In the genomic region with DNA sequence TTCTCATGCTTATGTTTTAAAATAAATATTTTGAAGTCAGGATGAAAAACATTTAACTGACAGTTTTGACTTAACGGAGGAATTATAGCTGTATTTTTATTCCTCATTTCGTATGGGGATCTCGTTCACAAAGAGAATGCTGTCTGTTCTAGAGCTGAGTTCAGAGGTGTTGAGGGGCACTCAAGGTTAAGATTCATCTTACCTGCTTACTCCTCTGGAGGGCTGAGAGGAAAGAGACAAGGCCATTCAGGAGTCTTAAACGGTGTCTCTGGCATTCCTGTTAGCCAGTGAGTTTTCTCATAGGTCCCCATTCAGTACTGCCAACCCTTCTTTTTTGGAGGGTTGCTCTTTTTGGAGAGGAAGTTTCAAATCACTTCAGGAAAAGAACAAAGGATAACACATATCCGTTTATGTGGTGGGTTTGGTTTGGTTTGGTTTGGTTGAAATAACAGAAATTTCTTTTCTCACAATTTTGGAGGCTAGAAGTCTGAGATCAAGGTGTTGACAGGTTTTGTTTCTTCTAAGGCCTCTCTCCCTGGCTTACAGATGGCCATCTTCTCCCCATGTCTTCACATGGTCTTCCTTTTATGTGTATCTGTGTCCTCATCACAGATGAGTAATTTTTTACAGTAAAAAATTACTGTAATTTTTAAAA, we compare ENCODE assay signal across 27 cellular contexts. TPM values are rescaled to one million over a fixed set of nuclear protein-coding genes. Genes with fewer than 3 reads are reported as not detected.
DNase-seq lines count a peak whose midpoint lies in the region; ATAC-seq and TF ChIP-seq lines count a peak whose summit lies in the region.
"Had no signal": no experiment of that assay in that cellular context is flagged by ENCODE, and none has a peak within 500 bp of the region (broad histone marks: within the 10 kb centered on the region; RNA-seq: fewer than 3 reads in every experiment).

No MANE protein-coding gene starts in this region.

- H3F3A ChIP-seq in neural progenitor cell (ENCODE audit: low read depth): no peaks in the 10 kb centered on the region

- POLR2A ChIA-PET in activated naive CD8-positive, alpha-beta T cell treated with anti-CD3 and anti-CD28 coated beads, Interleukin-2, amount 10 ng/mL, durations not matched to agents 7 days and 5 days (lab: Charles Lee): no interaction called here

- intact Hi-C loops in activated T-helper 1 cell treated with anti-CD3 and anti-CD28 coated beads, Interleukin-12 subunit alpha, Interleukin-12 subunit beta, Interleukin-2, Interleukin-4 antibody, amounts not matched to agents 30 ng/mL and 10 ng/mL and 1 ng/mL, durations not matched to agents 14 hours and 24 hours and 36 hours (cut with micrococcal nuclease): no loop called here

- H4K20me1 ChIP-seq in neural progenitor cell (ENCODE audit: low read depth): no peaks in the 10 kb centered on the region

- H3K27ac Mint-ChIP-seq in activated naive CD8-positive, alpha-beta T cell treated with anti-CD3 and anti-CD28 coated beads, Interleukin-2, amount 10 ng/mL, durations not matched to agents 7 days and 5 days: peak overlapping the region; percentile 89
- no peak overlapping the region for H3K27ac Mint-ChIP-seq in activated naive CD8-positive, alpha-beta T cell treated with anti-CD3 and anti-CD28 coated beads for 36 hours
- peak overlapping the region in 2 of 3 donors; percentile 33 to 56 for H3K27ac Mint-ChIP-seq in IgD-negative memory B cell
- peak overlapping the region; percentile 53 for H3K27ac Mint-ChIP-seq in activated T-helper 1 cell treated with anti-CD3 and anti-CD28 coated beads, Interleukin-12 subunit alpha, Interleukin-12 subunit beta, Interleukin-2, Interleukin-4 antibody, amounts not matched to agents 30 ng/mL and 10 ng/mL and 1 ng/mL, durations not matched to agents 14 hours and 24 hours and 36 hours
- H3K27ac Mint-ChIP-seq in neural progenitor cell: no peak overlapping the region
- H3K27ac Mint-ChIP-seq: stimulated activated naive CD8-positive, alpha-beta T cell treated with anti-CD3 and anti-CD28 coated beads, Interleukin-15, Interleukin-2, amounts not matched to agents 100 ng/mL and 50 ng/mL, for 24 hours had no signal

- no peak for DNase-seq in activated naive CD8-positive, alpha-beta T cell treated with anti-CD3 and anti-CD28 coated beads, Interleukin-2, amount 10 ng/mL, durations not matched to agents 7 days and 5 days
- DNase-seq in activated naive CD8-positive, alpha-beta T cell treated with anti-CD3 and anti-CD28 coated beads for 36 hours: no peak
- no peak for DNase-seq in activated T-helper 1 cell treated with anti-CD3 and anti-CD28 coated beads, Interleukin-12 subunit alpha, Interleukin-12 subunit beta, Interleukin-2, Interleukin-4 antibody, amounts not matched to agents 30 ng/mL and 10 ng/mL and 1 ng/mL, durations not matched to agents 14 hours and 24 hours and 36 hours (ENCODE audit: low spot score)
- DNase-seq in neural progenitor cell (ENCODE audit: low spot score) (no peak), cerebellar nuclear complex (lab: John Stamatoyannopoulos, UW) (no peak)
- DNase-seq: activated gamma-delta T cell; COR-L47; esophagus squamous epithelium; gastrocnemius medialis; KBM-7; lower lobe of right lung; MV-4-11; NCI-H1694 treated with DMSO at 0.1 percent for 48 hours; NCI-H748 treated with DMSO at 0.1 percent for 48 hours; RPMI8226; stimulated activated CD4-positive, alpha-beta T cell treated with anti-CD3 and anti-CD28 coated beads, Interleukin-2, amount 100 ng/mL, for 48 hours had no signal

- H3K79me2 ChIP-seq in neural progenitor cell (ENCODE audit: low read depth): no peaks in the 10 kb centered on the region

- no peaks in the 10 kb centered on the region for H3K9me3 ChIP-seq in neural progenitor cell (ENCODE audit: low read depth)
- H3K9me3 ChIP-seq: esophagus squamous epithelium, gastrocnemius medialis, lower lobe of right lung, tibial nerve had no signal

- peaks cover 62% of the 10 kb centered on the region for H3K36me3 Mint-ChIP-seq in activated naive CD8-positive, alpha-beta T cell treated with anti-CD3 and anti-CD28 coated beads, Interleukin-2, amount 10 ng/mL, durations not matched to agents 7 days and 5 days
- peaks cover 50% of the 10 kb centered on the region for H3K36me3 Mint-ChIP-seq in activated naive CD8-positive, alpha-beta T cell treated with anti-CD3 and anti-CD28 coated beads for 36 hours
- peaks cover 4% of the 10 kb centered on the region for H3K36me3 Mint-ChIP-seq in IgD-negative memory B cell
- peaks cover 64% of the 10 kb centered on the region for H3K36me3 Mint-ChIP-seq in activated T-helper 1 cell treated with anti-CD3 and anti-CD28 coated beads, Interleukin-12 subunit alpha, Interleukin-12 subunit beta, Interleukin-2, Interleukin-4 antibody, amounts not matched to agents 30 ng/mL and 10 ng/mL and 1 ng/mL, durations not matched to agents 14 hours and 24 hours and 36 hours (ENCODE audit: low read depth)
- peaks cover 34% of the 10 kb centered on the region for H3K36me3 Mint-ChIP-seq in neural progenitor cell

- H3K4me3 ChIP-seq in neural progenitor cell: no peak overlapping the region
- H3K4me3 ChIP-seq: esophagus squamous epithelium, gastrocnemius medialis, lower lobe of right lung, SK-N-MC, tibial nerve had no signal

- H3K27me3 ChIP-seq in neural progenitor cell: no peaks in the 10 kb centered on the region
- H3K27me3 ChIP-seq: esophagus squamous epithelium, gastrocnemius medialis, tibial nerve had no signal

- peak overlapping the region; percentile 27 for H3K9ac ChIP-seq in neural progenitor cell

- peak overlapping the region; percentile 46 for H3K4me3 Mint-ChIP-seq in activated naive CD8-positive, alpha-beta T cell treated with anti-CD3 and anti-CD28 coated beads, Interleukin-2, amount 10 ng/mL, durations not matched to agents 7 days and 5 days
- no peak overlapping the region for H3K4me3 Mint-ChIP-seq in activated naive CD8-positive, alpha-beta T cell treated with anti-CD3 and anti-CD28 coated beads for 36 hours
- H3K4me3 Mint-ChIP-seq in IgD-negative memory B cell (no peak overlapping the region), neural progenitor cell (no peak overlapping the region)
- H3K4me3 Mint-ChIP-seq in activated T-helper 1 cell treated with anti-CD3 and anti-CD28 coated beads, Interleukin-12 subunit alpha, Interleukin-12 subunit beta, Interleukin-2, Interleukin-4 antibody, amounts not matched to agents 30 ng/mL and 10 ng/mL and 1 ng/mL, durations not matched to agents 14 hours and 24 hours and 36 hours: no peak overlapping the region
- H3K4me3 Mint-ChIP-seq: stimulated activated naive CD8-positive, alpha-beta T cell treated with anti-CD3 and anti-CD28 coated beads, Interleukin-15, Interleukin-2, amounts not matched to agents 100 ng/mL and 50 ng/mL, for 24 hours had no signal

- H3K27me3 Mint-ChIP-seq in activated naive CD8-positive, alpha-beta T cell treated with anti-CD3 and anti-CD28 coated beads, Interleukin-2, amount 10 ng/mL, durations not matched to agents 7 days and 5 days: no peaks in the 10 kb centered on the region
- H3K27me3 Mint-ChIP-seq in activated naive CD8-positive, alpha-beta T cell treated with anti-CD3 and anti-CD28 coated beads for 36 hours: no peaks in the 10 kb centered on the region
- H3K27me3 Mint-ChIP-seq in IgD-negative memory B cell (no peaks in the 10 kb centered on the region), neural progenitor cell (ENCODE audit: insufficient read depth, low read depth) (peaks cover 2% of the 10 kb centered on the region)
- H3K27me3 Mint-ChIP-seq in activated T-helper 1 cell treated with anti-CD3 and anti-CD28 coated beads, Interleukin-12 subunit alpha, Interleukin-12 subunit beta, Interleukin-2, Interleukin-4 antibody, amounts not matched to agents 30 ng/mL and 10 ng/mL and 1 ng/mL, durations not matched to agents 14 hours and 24 hours and 36 hours (ENCODE audit: insufficient read depth): no peaks in the 10 kb centered on the region
- H3K27me3 Mint-ChIP-seq: stimulated activated naive CD8-positive, alpha-beta T cell treated with anti-CD3 and anti-CD28 coated beads, Interleukin-15, Interleukin-2, amounts not matched to agents 100 ng/mL and 50 ng/mL, for 24 hours had no signal

- H3K27ac ChIP-seq in neural progenitor cell: no peak overlapping the region
- H3K27ac ChIP-seq: esophagus squamous epithelium, lower lobe of right lung, SK-N-MC, tibial nerve had no signal

- H3K4me1 Mint-ChIP-seq in activated naive CD8-positive, alpha-beta T cell treated with anti-CD3 and anti-CD28 coated beads, Interleukin-2, amount 10 ng/mL, durations not matched to agents 7 days and 5 days: peaks cover 55% of the 10 kb centered on the region
- H3K4me1 Mint-ChIP-seq in activated naive CD8-positive, alpha-beta T cell treated with anti-CD3 and anti-CD28 coated beads for 36 hours: peaks cover 32% of the 10 kb centered on the region
- peaks cover 0 to 3% (median 0%) of the 10 kb centered on the region in 3 donors for H3K4me1 Mint-ChIP-seq in IgD-negative memory B cell
- H3K4me1 Mint-ChIP-seq in activated T-helper 1 cell treated with anti-CD3 and anti-CD28 coated beads, Interleukin-12 subunit alpha, Interleukin-12 subunit beta, Interleukin-2, Interleukin-4 antibody, amounts not matched to agents 30 ng/mL and 10 ng/mL and 1 ng/mL, durations not matched to agents 14 hours and 24 hours and 36 hours (ENCODE audit: low read depth): peaks cover 53% of the 10 kb centered on the region
- no peaks in the 10 kb centered on the region for H3K4me1 Mint-ChIP-seq in neural progenitor cell

- TF ChIP-seq CTCF in neural progenitor cell (IDR thresholded peaks at IDR 0.05): no peak

- H3K9me3 Mint-ChIP-seq in activated naive CD8-positive, alpha-beta T cell treated with anti-CD3 and anti-CD28 coated beads, Interleukin-2, amount 10 ng/mL, durations not matched to agents 7 days and 5 days: no peaks in the 10 kb centered on the region
- H3K9me3 Mint-ChIP-seq in activated naive CD8-positive, alpha-beta T cell treated with anti-CD3 and anti-CD28 coated beads for 36 hours: no peaks in the 10 kb centered on the region
- no peaks in the 10 kb centered on the region for H3K9me3 Mint-ChIP-seq in IgD-negative memory B cell
- no peaks in the 10 kb centered on the region for H3K9me3 Mint-ChIP-seq in activated T-helper 1 cell treated with anti-CD3 and anti-CD28 coated beads, Interleukin-12 subunit alpha, Interleukin-12 subunit beta, Interleukin-2, Interleukin-4 antibody, amounts not matched to agents 30 ng/mL and 10 ng/mL and 1 ng/mL, durations not matched to agents 14 hours and 24 hours and 36 hours
- no peaks in the 10 kb centered on the region for H3K9me3 Mint-ChIP-seq in neural progenitor cell
- H3K9me3 Mint-ChIP-seq: stimulated activated naive CD8-positive, alpha-beta T cell treated with anti-CD3 and anti-CD28 coated beads, Interleukin-15, Interleukin-2, amounts not matched to agents 100 ng/mL and 50 ng/mL, for 24 hours had no signal

- ATAC-seq in activated naive CD8-positive, alpha-beta T cell treated with anti-CD3 and anti-CD28 coated beads, Interleukin-2, amount 10 ng/mL, durations not matched to agents 7 days and 5 days (ENCODE audit: low read depth): peak; percentile 69
- ATAC-seq in GM21737 (IDR thresholded peaks at IDR 0.05; ENCODE audit: unreplicated experiment) (no peak), HG03439 (IDR thresholded peaks at IDR 0.05; ENCODE audit: unreplicated experiment) (no peak)
- ATAC-seq: gastrocnemius medialis, HCT116, lower lobe of right lung had no signal

- no peak overlapping the region for H3K4me2 ChIP-seq in neural progenitor cell

- peaks cover 17% of the 10 kb centered on the region for H3K36me3 ChIP-seq in neural progenitor cell

- H3K4me1 ChIP-seq in neural progenitor cell: no peaks in the 10 kb centered on the region
- H3K4me1 ChIP-seq: esophagus squamous epithelium had no signal

- H2AFZ ChIP-seq in neural progenitor cell (replicated peaks): no peak overlapping the region

RNA-seq across cellular contexts. Expression of gene CALHM2, which starts 23.1 kb away (rescaled TPM):
- 100 to 1,000 TPM; 117 to 124 TPM for total RNA-seq in activated naive CD8-positive, alpha-beta T cell treated with anti-CD3 and anti-CD28 coated beads, Interleukin-2, amount 10 ng/mL, durations not matched to agents 7 days and 5 days
- 1 to 10 TPM; 4.5 to 4.8 TPM for total RNA-seq in activated naive CD8-positive, alpha-beta T cell treated with anti-CD3 and anti-CD28 coated beads for 36 hours
- polyA plus RNA-seq in IgD-negative memory B cell: 35.0 TPM
- total RNA-seq in activated T-helper 1 cell treated with anti-CD3 and anti-CD28 coated beads, Interleukin-12 subunit alpha, Interleukin-12 subunit beta, Interleukin-2, Interleukin-4 antibody, amounts not matched to agents 30 ng/mL and 10 ng/mL and 1 ng/mL, durations not matched to agents 14 hours and 24 hours and 36 hours: 18.6 and 19.1 TPM in 2 replicates
- total RNA-seq in neural progenitor cell (ENCODE audit: low replicate concordance): 2.1 TPM in 1 of 2 replicates, not detected in the other

RNA-seq across cellular contexts. Expression of gene CALHM1, which starts 29.6 kb away (rescaled TPM):
- total RNA-seq in activated naive CD8-positive, alpha-beta T cell treated with anti-CD3 and anti-CD28 coated beads, Interleukin-2, amount 10 ng/mL, durations not matched to agents 7 days and 5 days: under 1 TPM; 0.74 to 0.94 TPM
- total RNA-seq in activated naive CD8-positive, alpha-beta T cell treated with anti-CD3 and anti-CD28 coated beads for 36 hours: not detected
- 1.4 TPM for polyA plus RNA-seq in IgD-negative memory B cell
- total RNA-seq in activated T-helper 1 cell treated with anti-CD3 and anti-CD28 coated beads, Interleukin-12 subunit alpha, Interleukin-12 subunit beta, Interleukin-2, Interleukin-4 antibody, amounts not matched to agents 30 ng/mL and 10 ng/mL and 1 ng/mL, durations not matched to agents 14 hours and 24 hours and 36 hours: not detected in 2 replicates
- 0.06 TPM in 1 of 2 replicates, not detected in the other for total RNA-seq in neural progenitor cell (ENCODE audit: low replicate concordance)
- total RNA-seq: astrocyte, esophagus squamous epithelium, gastrocnemius medialis, omental fat pad, renal cortical epithelial cell, tibial nerve had no signal
- polyA plus RNA-seq: keratinocyte had no signal

RNA-seq across cellular contexts. Expression of gene PDCD11, which starts 32.7 kb away (rescaled TPM):
- total RNA-seq in activated naive CD8-positive, alpha-beta T cell treated with anti-CD3 and anti-CD28 coated beads, Interleukin-2, amount 10 ng/mL, durations not matched to agents 7 days and 5 days: 10 to 100 TPM; 45.1 to 49.9 TPM
- total RNA-seq in activated naive CD8-positive, alpha-beta T cell treated with anti-CD3 and anti-CD28 coated beads for 36 hours: 10 to 100 TPM; 89.5 to 94.7 TPM
- polyA plus RNA-seq in IgD-negative memory B cell: 13.5 TPM
- 98.4 and 99.0 TPM in 2 replicates for total RNA-seq in activated T-helper 1 cell treated with anti-CD3 and anti-CD28 coated beads, Interleukin-12 subunit alpha, Interleukin-12 subunit beta, Interleukin-2, Interleukin-4 antibody, amounts not matched to agents 30 ng/mL and 10 ng/mL and 1 ng/mL, durations not matched to agents 14 hours and 24 hours and 36 hours
- total RNA-seq in neural progenitor cell (ENCODE audit: low replicate concordance): 42.8 and 44.1 TPM in 2 replicates

RNA-seq across cellular contexts. Expression of gene ATP5MK, which starts 32.8 kb away (rescaled TPM):
- 100 to 1,000 TPM; 264 to 291 TPM for total RNA-seq in activated naive CD8-positive, alpha-beta T cell treated with anti-CD3 and anti-CD28 coated beads, Interleukin-2, amount 10 ng/mL, durations not matched to agents 7 days and 5 days
- 100 to 1,000 TPM; 451 to 452 TPM for total RNA-seq in activated naive CD8-positive, alpha-beta T cell treated with anti-CD3 and anti-CD28 coated beads for 36 hours
- 353 TPM for polyA plus RNA-seq in IgD-negative memory B cell
- 480 and 483 TPM in 2 replicates for total RNA-seq in activated T-helper 1 cell treated with anti-CD3 and anti-CD28 coated beads, Interleukin-12 subunit alpha, Interleukin-12 subunit beta, Interleukin-2, Interleukin-4 antibody, amounts not matched to agents 30 ng/mL and 10 ng/mL and 1 ng/mL, durations not matched to agents 14 hours and 24 hours and 36 hours
- 166 and 324 TPM in 2 replicates for total RNA-seq in neural progenitor cell (ENCODE audit: low replicate concordance)

RNA-seq across cellular contexts. Expression of gene CALHM3, which starts 49.9 kb away (rescaled TPM):
- under 1 TPM; 0.17 to 0.67 TPM for total RNA-seq in activated naive CD8-positive, alpha-beta T cell treated with anti-CD3 and anti-CD28 coated beads, Interleukin-2, amount 10 ng/mL, durations not matched to agents 7 days and 5 days
- total RNA-seq in activated naive CD8-positive, alpha-beta T cell treated with anti-CD3 and anti-CD28 coated beads for 36 hours: not detected
- polyA plus RNA-seq in IgD-negative memory B cell: not detected
- not detected in 2 replicates for total RNA-seq in activated T-helper 1 cell treated with anti-CD3 and anti-CD28 coated beads, Interleukin-12 subunit alpha, Interleukin-12 subunit beta, Interleukin-2, Interleukin-4 antibody, amounts not matched to agents 30 ng/mL and 10 ng/mL and 1 ng/mL, durations not matched to agents 14 hours and 24 hours and 36 hours
- not detected in 2 replicates for total RNA-seq in neural progenitor cell (ENCODE audit: low replicate concordance)
- total RNA-seq: astrocyte, esophagus squamous epithelium, gastrocnemius medialis, lower lobe of right lung, omental fat pad, tibial nerve had no signal
- polyA plus RNA-seq: keratinocyte had no signal

Comparison
In these comparisons a context has a peak if more than half of its experiments do, and no peak if none do; other contexts are left out.
1. H3K27ac Mint-ChIP-seq: peak in activated naive CD8-positive, alpha-beta T cell treated with anti-CD3 and anti-CD28 coated beads, Interleukin-2, amount 10 ng/mL, durations not matched to agents 7 days and 5 days (single experiment), IgD-negative memory B cell (2 of 3) and activated T-helper 1 cell treated with anti-CD3 and anti-CD28 coated beads, Interleukin-12 subunit alpha, Interleukin-12 subunit beta, Interleukin-2, Interleukin-4 antibody, amounts not matched to agents 30 ng/mL and 10 ng/mL and 1 ng/mL, durations not matched to agents 14 hours and 24 hours and 36 hours (single experiment); none in activated naive CD8-positive, alpha-beta T cell treated with anti-CD3 and anti-CD28 coated beads for 36 hours (single experiment) and neural progenitor cell (single experiment).